In genomic region chr3:125414671-125415070, GRCh38 we compare ENCODE assay signal across 23 cellular contexts. TPM values are rescaled to one million over a fixed set of nuclear protein-coding genes. Genes with fewer than 3 reads are reported as not detected.
DNase-seq lines count a peak whose midpoint lies in the region; ATAC-seq and TF ChIP-seq lines count a peak whose summit lies in the region.
"Had no signal": no experiment of that assay in that cellular context is flagged by ENCODE, and none has a peak within 500 bp of the region (broad histone marks: within the 10 kb centered on the region; RNA-seq: fewer than 3 reads in every experiment).

No MANE protein-coding gene starts in this region.

- no peaks in the 10 kb centered on the region for H3F3A ChIP-seq in GM23338 (replicated peaks; ENCODE audit: low read depth)

- no peaks in the 10 kb centered on the region for H3K36me3 Mint-ChIP-seq in GM23338 (ENCODE audit: low read depth)
- H3K36me3 Mint-ChIP-seq: CD14-positive monocyte; CD4-positive, alpha-beta memory T cell; CD4-positive, CD25-positive, alpha-beta regulatory T cell; CD8-positive, alpha-beta memory T cell had no signal

- H3K27me3 ChIP-seq in GM23338 (ENCODE audit: insufficient read depth) = no peaks in the 10 kb centered on the region
- H3K27me3 ChIP-seq: BE2C, BLaER1 had no signal

- H3K4me1 Mint-ChIP-seq in GM23338 = no peaks in the 10 kb centered on the region; the same call in 2 of the 3 replicates
- H3K4me1 Mint-ChIP-seq: CD14-positive monocyte; CD4-positive, alpha-beta memory T cell; CD4-positive, CD25-positive, alpha-beta regulatory T cell; CD8-positive, alpha-beta memory T cell had no signal

- H4K20me1 ChIP-seq in GM23338 (replicated peaks; ENCODE audit: insufficient read depth) = no peaks in the 10 kb centered on the region
- H4K20me1 ChIP-seq: BLaER1 had no signal

- no peaks in the 10 kb centered on the region for H3K4me1 ChIP-seq in GM23338 (ENCODE audit: insufficient read depth)
- H3K4me1 ChIP-seq: BE2C had no signal

- no peak overlapping the region for H3K27ac Mint-ChIP-seq in GM23338
- H3K27ac Mint-ChIP-seq: CD14-positive monocyte; CD4-positive, alpha-beta memory T cell; CD4-positive, CD25-positive, alpha-beta regulatory T cell had no signal

- H3K36me3 ChIP-seq in GM23338 (ENCODE audit: insufficient read depth) = no peaks in the 10 kb centered on the region
- H3K36me3 ChIP-seq: BE2C, BLaER1 had no signal

- no peak for DNase-seq in GM23338 (ENCODE audit: low spot score)
- peak in 7 of 10 donors; percentile 31 to 92 (median 55) for DNase-seq in posterior cingulate gyrus
- DNase-seq: 8988T; ACHN; BE2C; C1 segment of cervical spinal cord; CD4-positive, alpha-beta memory T cell; CD4-positive, CD25-positive, alpha-beta regulatory T cell; CD8-positive, alpha-beta memory T cell; COR-L47; DMS 273 treated with DMSO at 0.1 percent for 48 hours; DMS153; DMS53; DMS79; DND-41; EL; GDM1 had no signal

- H3K27ac ChIP-seq in GM23338 (ENCODE audit: low read depth) (no peak overlapping the region), angular gyrus (ENCODE audit: low read depth, low read length) (peak overlapping the region; percentile 12)
- H3K27ac ChIP-seq: BLaER1 had no signal

- no peaks in the 10 kb centered on the region for H3K9me2 ChIP-seq in GM23338 (ENCODE audit: insufficient read depth)

- no peak overlapping the region for H3K4me3 Mint-ChIP-seq in GM23338
- H3K4me3 Mint-ChIP-seq: CD14-positive monocyte; CD4-positive, alpha-beta memory T cell; CD4-positive, CD25-positive, alpha-beta regulatory T cell; CD8-positive, alpha-beta memory T cell had no signal

- no peak overlapping the region for H3K4me3 ChIP-seq in GM23338
- H3K4me3 ChIP-seq: BLaER1, GM12878 had no signal

- no peak for TF ChIP-seq CTCF in GM23338 (conservative IDR thresholded peaks at IDR 0.05; ENCODE audit: low read depth in 2 of 2)

- no peaks in the 10 kb centered on the region for H3K9me3 Mint-ChIP-seq in GM23338
- H3K9me3 Mint-ChIP-seq: CD8-positive, alpha-beta memory T cell had no signal

- ATAC-seq in GM23338 (no peak), HG03280 (IDR thresholded peaks at IDR 0.05; ENCODE audit: unreplicated experiment) (no peak), HG02571 (IDR thresholded peaks at IDR 0.05; ENCODE audit: unreplicated experiment) (no peak)
- ATAC-seq: GM12878 had no signal

- no peak overlapping the region for H3K4me2 ChIP-seq in GM23338
- H3K4me2 ChIP-seq: BLaER1 had no signal

- intact Hi-C loops in posterior cingulate gyrus (cut with DNase I) = no loop called here

- peaks cover 6% of the 10 kb centered on the region for H3K27me3 Mint-ChIP-seq in GM23338 (ENCODE audit: insufficient read depth, low read depth, poor library complexity)

- 0 out of 2 replicates have a peak overlapping the region, but pooled peaks have one; percentile 40 for H2AFZ ChIP-seq in GM23338

- no peaks in the 10 kb centered on the region for H3K79me2 ChIP-seq in GM23338 (replicated peaks; ENCODE audit: insufficient read depth)

TF ChIP-seq in GM23338, 12 proteins besides CTCF, POLR2A, EP300 and RAD21 (continues in another document):
- TF ChIP-seq EZH2 (IDR thresholded peaks at IDR 0.05; ENCODE audit: low read depth, unreplicated experiment) (no peak), EZH2phosphoT487 (IDR thresholded peaks at IDR 0.05; ENCODE audit: unreplicated experiment) (no peak), REST (IDR thresholded peaks at IDR 0.05; ENCODE audit: unreplicated experiment) (no peak), ETS1 (IDR thresholded peaks at IDR 0.05) (no peak), ZNF462 (CRISPR knock-in tag; IDR thresholded peaks at IDR 0.05) (no peak), NANOG (IDR thresholded peaks at IDR 0.05; ENCODE audit: borderline replicate concordance) (no peak)

RNA-seq across cellular contexts. Expression of gene ZNF148, which starts 39.5 kb away (rescaled TPM):
- 12.3 and 13.9 TPM in 2 replicates for total RNA-seq in GM23338 (2014; rRNA removed; shearing (Covaris generic))
- polyA plus RNA-seq in GM23338 (2016; fragmentation: Nextera tagmentation; extraction: Ambion mirVana) = 14.4 and 16.9 TPM in 2 replicates
